Comparison of ENCODE assay signal across 29 cellular contexts in genomic region chr7:151714201-151714600, GRCh38.
"Had no signal": no experiment of that assay in that cellular context is flagged by ENCODE, and none has a peak within 500 bp of the region (broad histone marks: within the 10 kb centered on the region; RNA-seq: fewer than 3 reads in every experiment).

No MANE protein-coding gene starts in this region.

- H3K9me3 ChIP-seq: esophagus muscularis mucosa, gastroesophageal sphincter, heart left ventricle, ovary, psoas muscle, suprapubic skin, transverse colon, vagina had no signal

- H3K4me2 ChIP-seq: hepatocyte, neural progenitor cell, smooth muscle cell had no signal

- H3K27me3 ChIP-seq: esophagus muscularis mucosa, foreskin keratinocyte, gastroesophageal sphincter, heart left ventricle, hepatocyte, neural progenitor cell, ovary, suprapubic skin, transverse colon, vagina had no signal

- H2AFZ ChIP-seq: hepatocyte, neural progenitor cell had no signal

- H3K27ac ChIP-seq: coronary artery, esophagus muscularis mucosa, foreskin keratinocyte, gastroesophageal sphincter, hepatocyte, neural progenitor cell, ovary, psoas muscle, suprapubic skin, transverse colon, vagina had no signal

- H3K4me1 ChIP-seq: foreskin keratinocyte, neural progenitor cell, suprapubic skin, vagina had no signal

- H3K36me3 ChIP-seq: esophagus muscularis mucosa, gastroesophageal sphincter, heart left ventricle, neural progenitor cell, ovary, suprapubic skin, transverse colon, vagina had no signal

- FAIRE-seq: endothelial cell of umbilical vein, kidney had no signal

- H3K79me2 ChIP-seq: hepatocyte had no signal

- H3K9ac ChIP-seq: neural progenitor cell had no signal

- DNase-seq: dermis blood vessel endothelial cell; effector memory CD4-positive, alpha-beta T cell; foreskin keratinocyte; kidney; mesendoderm; midbrain; naive thymus-derived CD4-positive, alpha-beta T cell; nucleus accumbens; ovary; stimulated activated CD4-positive, alpha-beta T cell treated with anti-CD3 and anti-CD28 coated beads, Interleukin-12 subunit alpha, Interleukin-12 subunit beta, amount 100 ng/mL, for 4 hours; stimulated activated CD4-positive, alpha-beta T cell treated with anti-CD3 and anti-CD28 coated beads, Interleukin-1b, Interleukin-23, amount 100 ng/mL, for 48 hours; stimulated activated CD4-positive, alpha-beta T cell treated with anti-CD3 and anti-CD28 coated beads, Interleukin-4, amount 100 ng/mL, for 1 hour; stimulated activated CD8-positive, alpha-beta memory T cell treated with anti-CD3 and anti-CD28 coated beads, Interleukin-4, amount 100 ng/mL, for 48 hours; stimulated activated naive CD4-positive, alpha-beta T cell; stimulated activated naive CD8-positive, alpha-beta T cell treated with anti-CD3 and anti-CD28 coated beads, Interleukin-15, amount 100 ng/mL, for 72 hours; transverse colon had no signal

- ATAC-seq: foreskin keratinocyte; gastroesophageal sphincter; heart left ventricle; left lobe of liver; naive thymus-derived CD4-positive, alpha-beta T cell; psoas muscle; sciatic nerve; stimulated activated naive CD8-positive, alpha-beta T cell treated with anti-CD3 and anti-CD28 coated beads, Interleukin-15, amount 100 ng/mL, for 72 hours had no signal

- H3K4me3 ChIP-seq: coronary artery, esophagus muscularis mucosa, gastroesophageal sphincter, heart left ventricle, hepatocyte, neural progenitor cell, ovary, psoas muscle, smooth muscle cell, suprapubic skin, transverse colon, vagina had no signal
